In the genomic region with DNA sequence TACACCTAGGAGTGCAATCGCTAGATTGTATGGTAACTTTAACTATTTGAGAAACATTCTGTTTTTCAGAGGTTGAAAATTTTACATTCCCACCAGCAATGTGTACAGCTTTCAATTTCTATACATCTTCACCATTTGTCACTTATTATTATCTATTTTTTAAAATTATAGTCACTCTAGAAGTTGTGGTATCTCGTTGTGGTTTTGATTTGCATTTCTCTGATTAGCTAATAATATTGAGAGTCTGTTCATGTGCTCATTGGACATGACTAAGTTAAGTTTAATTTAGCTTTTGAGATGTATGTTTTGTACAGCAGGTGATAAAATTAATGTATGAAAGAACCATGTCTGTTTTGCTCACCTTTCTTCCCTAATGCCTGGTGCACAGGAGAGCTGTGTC, we compare ENCODE assay signal across 26 cellular contexts.
"Had no signal": no experiment of that assay in that cellular context is flagged by ENCODE, and none has a peak within 500 bp of the region (broad histone marks: within the 10 kb centered on the region; RNA-seq: fewer than 3 reads in every experiment).

No MANE protein-coding gene starts in this region.

- H3K4me3 Mint-ChIP-seq: immature natural killer cell; naive thymus-derived CD8-positive, alpha-beta T cell; nephron; neural crest cell; stimulated activated naive B cell treated with anti-CD40 and anti-IgM and Interleukin-4, amounts not matched to agents 10 μg/mL and 1 μg/mL and 100 μg/mL, for 72 hours had no signal

- H3K27ac Mint-ChIP-seq: immature natural killer cell; naive thymus-derived CD8-positive, alpha-beta T cell; nephron; progenitor cell of endocrine pancreas; stimulated activated naive B cell treated with anti-CD40 and anti-IgM and Interleukin-4, amounts not matched to agents 10 μg/mL and 1 μg/mL and 100 μg/mL, for 72 hours had no signal

- H3K9me3 Mint-ChIP-seq: naive thymus-derived CD8-positive, alpha-beta T cell; neural crest cell had no signal

- H3K27ac ChIP-seq: left lung, lower lobe of right lung, parathyroid adenoma, right atrium auricular region, right lobe of liver, stomach, suprapubic skin, thoracic aorta, tibial artery, upper lobe of right lung had no signal

- H3K27me3 Mint-ChIP-seq: progenitor cell of endocrine pancreas; stimulated activated naive B cell treated with anti-CD40 and anti-IgM and Interleukin-4, amounts not matched to agents 10 μg/mL and 1 μg/mL and 100 μg/mL, for 72 hours had no signal

- H3K36me3 Mint-ChIP-seq: immature natural killer cell; naive thymus-derived CD8-positive, alpha-beta T cell; stimulated activated naive B cell treated with anti-CD40 and anti-IgM and Interleukin-4, amounts not matched to agents 10 μg/mL and 1 μg/mL and 100 μg/mL, for 72 hours had no signal

- DNase-seq: hypothalamus; immature natural killer cell; kidney; left colon; left lung; lower lobe of right lung; mammary epithelial cell; mesenchymal stem cell; naive thymus-derived CD8-positive, alpha-beta T cell; nucleus accumbens; right lobe of liver; stimulated activated CD4-positive, alpha-beta T cell treated with anti-CD3 and anti-CD28 coated beads, Interleukin-2, amount 100 ng/mL, for 24 hours; stimulated activated CD4-positive, alpha-beta T cell treated with anti-CD3 and anti-CD28 coated beads, Interleukin-4, amount 100 ng/mL, for 1 hour; stimulated activated naive B cell treated with anti-CD40 and anti-IgM and Interleukin-4, amounts not matched to agents 10 μg/mL and 1 μg/mL and 100 μg/mL, for 72 hours; stimulated activated naive CD8-positive, alpha-beta T cell treated with anti-CD3 and anti-CD28 coated beads, Interleukin-15, Interleukin-2, amounts not matched to agents 100 U/mL and 50 U/mL, for 24 hours; stomach; tibial artery; trophoblast cell; upper lobe of right lung had no signal

- ATAC-seq: left colon; left lung; lower lobe of right lung; naive thymus-derived CD8-positive, alpha-beta T cell; stimulated activated naive B cell treated with anti-CD40 and anti-IgM and Interleukin-4, amounts not matched to agents 10 μg/mL and 1 μg/mL and 100 μg/mL, for 72 hours; stimulated activated naive CD8-positive, alpha-beta T cell treated with anti-CD3 and anti-CD28 coated beads, Interleukin-15, Interleukin-2, amounts not matched to agents 100 U/mL and 50 U/mL, for 24 hours; upper lobe of right lung had no signal

- H3K4me1 Mint-ChIP-seq: immature natural killer cell; naive thymus-derived CD8-positive, alpha-beta T cell; neural crest cell; stimulated activated naive B cell treated with anti-CD40 and anti-IgM and Interleukin-4, amounts not matched to agents 10 μg/mL and 1 μg/mL and 100 μg/mL, for 72 hours had no signal
